Comparison of ENCODE assay signal across 8 cellular contexts in genomic region chr17:44689492-44690217, GRCh38. TPM values are rescaled to one million over a fixed set of nuclear protein-coding genes. Genes with fewer than 3 reads are reported as not detected.
DNase-seq lines count a peak whose midpoint lies in the region; ATAC-seq and TF ChIP-seq lines count a peak whose summit lies in the region.

CCDC43 (minus strand) TSS chr17:44689776; CDS start chr17:44689753, 23 bp downstream.

- ATAC-seq in GM21423 (IDR thresholded peaks at IDR 0.05; ENCODE audit: unreplicated experiment) (peak; percentile 95), mucosa of descending colon (peak; percentile 100)

- DNase-seq in COLO668 (lab: John Stamatoyannopoulos, UW; ENCODE audit: unreplicated experiment) (peak; percentile 80), HuH-7.5 (ENCODE audit: low spot score) (peak; percentile 84), OCI-M1 (lab: John Stamatoyannopoulos, UW) (peak; percentile 98), activated T-cell treated with anti-CD3 and anti-CD28 coated beads for 1 hour (ENCODE audit: low read depth) (peak; percentile 88), epithelial cell of esophagus (ENCODE audit: low read depth) (peak; percentile 93), mucosa of descending colon (peak; percentile 92 to 94 (median 93))
- DNase-seq in stimulated activated CD8-positive, alpha-beta memory T cell treated with anti-CD3 and anti-CD28 coated beads, Interleukin-4, amount 100 ng/mL, for 1 hour (ENCODE audit: low read depth in 2 of 2, low spot score in 1 of 2): peak; percentile 75 to 85

- intact Hi-C loops in mucosa of descending colon (cut with DNase I, micrococcal nuclease): no loop called here

- TF ChIP-seq CTCF in epithelial cell of esophagus (IDR thresholded peaks at IDR 0.05; ENCODE audit: insufficient read depth, low read depth, low read length, missing control alignments): no peak
- TF ChIP-seq CTCF in mucosa of descending colon (IDR thresholded peaks at IDR 0.05): no peak

- H3K4me3 ChIP-seq in epithelial cell of esophagus (ENCODE audit: low read length): peak within 1 kb of the TSS; percentile 99
- peak within 1 kb of the TSS; percentile 54 for H3K4me3 ChIP-seq in mucosa of descending colon

- H3K36me3 ChIP-seq in mucosa of descending colon (ENCODE audit: low read depth): no peaks in the 10 kb centered on the region

- H3K9me3 ChIP-seq in mucosa of descending colon: no peaks in the 10 kb centered on the region

- peaks cover 12% of the 10 kb centered on the region for H3K4me1 ChIP-seq in mucosa of descending colon (ENCODE audit: low read depth)

RNA-seq across cellular contexts. Expression of gene CCDC43, which starts in this region (rescaled TPM):
- 10 to 100 TPM; 14.3 to 19.1 (median 18.7) TPM for total RNA-seq in mucosa of descending colon

Comparison
In these comparisons a context has a peak if more than half of its experiments do, and no peak if none do; other contexts are left out.
1. Peak in every context shown above with its lines: DNase-seq, ATAC-seq and H3K4me3 ChIP-seq.